ENCODE assay signal across 33 cellular contexts in the genomic region with DNA sequence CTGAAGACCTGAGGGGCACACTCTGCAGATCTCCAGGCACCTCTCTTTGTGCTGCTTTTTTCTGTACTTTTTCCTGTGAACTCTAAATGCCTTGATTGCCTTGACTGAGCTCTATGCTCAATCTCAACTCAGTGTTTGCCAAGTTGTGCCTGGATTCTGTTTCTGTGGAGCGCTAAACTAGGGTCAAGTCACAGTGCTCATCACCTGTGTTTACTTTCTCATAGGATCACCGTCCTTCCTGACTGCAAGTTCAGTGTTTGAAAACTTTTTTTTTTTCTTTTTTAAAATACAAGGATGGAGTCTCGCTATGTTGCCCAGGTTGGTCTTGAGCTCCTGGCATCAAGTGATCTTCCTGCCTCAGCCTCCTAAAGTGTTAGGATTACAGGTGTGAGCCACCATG.
DNase-seq lines count a peak whose midpoint lies in the region; ATAC-seq, FAIRE-seq and TF ChIP-seq lines count a peak whose summit lies in the region.
"Had no signal": no experiment of that assay in that cellular context is flagged by ENCODE, and none has a peak within 500 bp of the region (broad histone marks: within the 10 kb centered on the region; RNA-seq: fewer than 3 reads in every experiment).

No MANE protein-coding gene starts in this region.

- H3K4me3 ChIP-seq in HepG2 (replicated peaks in 1 of 3; ENCODE audit: insufficient read depth in 1 of 3, low read depth in 2 of 3, low read length in 3 of 3) = no peak overlapping the region
- H3K4me3 ChIP-seq: A549; BLaER1; BLaER1 treated with 17β-estradiol and CSF1 and Interleukin-3, amounts not matched to agents 10 nM and 100 nM had no signal

- no peak overlapping the region for H2AFZ ChIP-seq in HepG2 (ENCODE audit: low read length)

- H3K9me3 ChIP-seq in HepG2 (ENCODE audit: low read length) = no peaks in the 10 kb centered on the region
- H3K9me3 ChIP-seq: A549, BE2C, Caco-2 had no signal

- H3K79me2 ChIP-seq in HepG2 (ENCODE audit: insufficient read depth, low read length) = peaks cover 4% of the 10 kb centered on the region

- no peaks in the 10 kb centered on the region for H3K27me3 ChIP-seq in HepG2 (ENCODE audit: control insufficient read depth in 1 of 2, insufficient read depth in 2 of 2, low read length in 2 of 2)
- H3K27me3 ChIP-seq: BE2C; BLaER1; BLaER1 treated with 17β-estradiol and CSF1 and Interleukin-3, amounts not matched to agents 10 nM and 100 nM had no signal

- peak; percentile 22 for ATAC-seq in left lobe of liver
- peak; percentile 85 for ATAC-seq in HepG2
- no peak for ATAC-seq in GM19467 (IDR thresholded peaks at IDR 0.05; ENCODE audit: unreplicated experiment)
- ATAC-seq: A549; CD8-positive, alpha-beta T cell had no signal

- H3K4me1 ChIP-seq in HepG2 (ENCODE audit: insufficient read depth, low read length) = peaks cover 18% of the 10 kb centered on the region
- H3K4me1 ChIP-seq: A549; BE2C; BLaER1; BLaER1 treated with 17β-estradiol and CSF1 and Interleukin-3, amounts not matched to agents 10 nM and 100 nM; Caco-2 had no signal

- peaks cover 23% of the 10 kb centered on the region for H3K9me3 Mint-ChIP-seq in activated CD4-positive, alpha-beta T cell treated with anti-CD3 and anti-CD28 coated beads, Interleukin-2, amount 10 ng/mL, durations not matched to agents 24 days and 14 days
- H3K9me3 Mint-ChIP-seq: CD4-positive, alpha-beta T cell; CD8-positive, alpha-beta T cell had no signal

- no peaks in the 10 kb centered on the region for H3K27me3 Mint-ChIP-seq in activated CD4-positive, alpha-beta T cell treated with anti-CD3 and anti-CD28 coated beads, Interleukin-2, amount 10 ng/mL, durations not matched to agents 24 days and 14 days
- H3K27me3 Mint-ChIP-seq: B cell; CD4-positive, alpha-beta memory T cell; CD4-positive, alpha-beta T cell; CD4-positive, CD25-positive, alpha-beta regulatory T cell; CD8-positive, alpha-beta memory T cell had no signal

- H3K27ac ChIP-seq in HepG2 (ENCODE audit: extremely low read length, insufficient read depth, low read length) = peak overlapping the region; percentile 15
- H3K27ac ChIP-seq: 22Rv1; A549; BLaER1; BLaER1 treated with 17β-estradiol and CSF1 and Interleukin-3, amounts not matched to agents 10 nM and 100 nM; C4-2B had no signal

- peaks cover 3% of the 10 kb centered on the region; the same call in 1 of the 2 replicates for H4K20me1 ChIP-seq in HepG2 (ENCODE audit: insufficient read depth, low read length)
- H4K20me1 ChIP-seq: BLaER1; BLaER1 treated with 17β-estradiol and CSF1 and Interleukin-3, amounts not matched to agents 10 nM and 100 nM had no signal

- FAIRE-seq in HepG2 (lab: Jason Lieb, UNC) = no peak
- FAIRE-seq: A204.1, A549, D721Med had no signal

- in situ Hi-C loops in HepG2 (cut with HindIII; ENCODE audit: extremely low pct_ligation_motif_present, low pct_unique_long_range_greater_than_20kb) = no loop called here

- POLR2A ChIA-PET in HepG2 (lab: Yijun Ruan, JAX) = no interaction called here

- TF ChIP-seq RAD21 in HepG2 (CRISPR knock-in tag; IDR thresholded peaks at IDR 0.05) = no peak

- H3K36me3 ChIP-seq in HepG2 (replicated peaks in 1 of 2; ENCODE audit: control insufficient read depth in 1 of 2, insufficient read depth in 2 of 2, low read length in 2 of 2) = peaks cover 5 to 19% of the 10 kb centered on the region in 2 experiments; a peak in 3 of 5 replicates
- H3K36me3 ChIP-seq: BE2C had no signal

- TF ChIP-seq CTCF in HepG2 (CRISPR knock-in tag; IDR thresholded peaks at IDR 0.05) = no peak

- no peak for TF ChIP-seq POLR2A in HepG2 (IDR thresholded peaks at IDR 0.05; ENCODE audit: insufficient read depth in 1 of 2, low read depth in 2 of 2, low read length in 2 of 2)

- TF ChIP-seq EP300 in HepG2 (IDR thresholded peaks at IDR 0.05; ENCODE audit: low read depth in 2 of 2, low read length in 2 of 2) = no peak
- no peak for TF ChIP-seq EP300 in HepG2 (CRISPR knock-in tag; IDR thresholded peaks at IDR 0.05; ENCODE audit: borderline replicate concordance)

- no peak overlapping the region for H3K4me3 Mint-ChIP-seq in activated CD4-positive, alpha-beta T cell treated with anti-CD3 and anti-CD28 coated beads, Interleukin-2, amount 10 ng/mL, durations not matched to agents 24 days and 14 days
- H3K4me3 Mint-ChIP-seq: B cell; CD14-positive monocyte; CD4-positive, alpha-beta memory T cell; CD4-positive, alpha-beta T cell; CD4-positive, CD25-positive, alpha-beta regulatory T cell; CD8-positive, alpha-beta memory T cell; CD8-positive, alpha-beta T cell had no signal

- H3K4me1 Mint-ChIP-seq in activated CD4-positive, alpha-beta T cell treated with anti-CD3 and anti-CD28 coated beads, Interleukin-2, amount 10 ng/mL, durations not matched to agents 24 days and 14 days = no peaks in the 10 kb centered on the region
- H3K4me1 Mint-ChIP-seq: B cell, CD14-positive monocyte had no signal

- DNase-seq in left lobe of liver (ENCODE audit: low spot score) (no peak), HepG2 (ENCODE audit: low spot score) (peak; percentile 32)
- no peak for DNase-seq in activated CD4-positive, alpha-beta T cell treated with anti-CD3 and anti-CD28 coated beads, Interleukin-2, amount 10 ng/mL, durations not matched to agents 24 days and 14 days
- DNase-seq: 8988T; ACHN; AML-193; BE2C; C1 segment of cervical spinal cord; Caco-2; Calu3; CD4-positive, alpha-beta memory T cell; CD4-positive, alpha-beta T cell; CD4-positive, CD25-positive, alpha-beta regulatory T cell; CD8-positive, alpha-beta memory T cell; CD8-positive, alpha-beta T cell; COR-L47; DMS 273 treated with DMSO at 0.1 percent for 48 hours; DMS153; DMS53; DMS79; DMS79 treated with DMSO at 0.1 percent for 48 hours; DND-41; EL had no signal

- no peak overlapping the region for H3K27ac Mint-ChIP-seq in activated CD4-positive, alpha-beta T cell treated with anti-CD3 and anti-CD28 coated beads, Interleukin-2, amount 10 ng/mL, durations not matched to agents 24 days and 14 days
- H3K27ac Mint-ChIP-seq: B cell; CD14-positive monocyte; CD4-positive, alpha-beta T cell; CD4-positive, CD25-positive, alpha-beta regulatory T cell; CD8-positive, alpha-beta T cell had no signal

- H3K36me3 Mint-ChIP-seq in activated CD4-positive, alpha-beta T cell treated with anti-CD3 and anti-CD28 coated beads, Interleukin-2, amount 10 ng/mL, durations not matched to agents 24 days and 14 days (ENCODE audit: low read depth) = peaks cover 61% of the 10 kb centered on the region

- H3K9ac ChIP-seq in HepG2 (ENCODE audit: insufficient read depth, low read depth, low read length) = no peak overlapping the region
- H3K9ac ChIP-seq: BLaER1; BLaER1 treated with 17β-estradiol and CSF1 and Interleukin-3, amounts not matched to agents 10 nM and 100 nM had no signal

- WGBS in HepG2 (ENCODE audit: low lambda C conversion rate) = 66% methylated on average over 3 of the region's 3 CpGs

- BruUV-seq in HepG2 (replicated peaks; lab: Mats Ljungman, UMichigan) = no TSS peak

- H3K4me2 ChIP-seq in HepG2 (ENCODE audit: low read depth, low read length) = no peak overlapping the region
- H3K4me2 ChIP-seq: A549; BLaER1; BLaER1 treated with 17β-estradiol and CSF1 and Interleukin-3, amounts not matched to agents 10 nM and 100 nM had no signal

- CTCF ChIA-PET in HepG2 (lab: Yijun Ruan, JAX; ENCODE audit: low intra/inter-chr PET ratio, low total read pairs) = no interaction called here

- intact Hi-C loops in HepG2 (cut with micrococcal nuclease; ENCODE audit: unreplicated experiment) = no loop called here
- intact Hi-C loops in activated CD4-positive, alpha-beta T cell treated with anti-CD3 and anti-CD28 coated beads, Interleukin-2, amount 10 ng/mL, durations not matched to agents 24 days and 14 days (cut with micrococcal nuclease) = no loop called here

TF ChIP-seq in HepG2, 621 proteins besides CTCF, POLR2A, EP300 and RAD21 (continues in another document):
- TF ChIP-seq FOXA3 (CRISPR knock-in tag; IDR thresholded peaks at IDR 0.05) = peak; percentile 67
- no peak for TF ChIP-seq ZNF335 (CRISPR knock-in tag; IDR thresholded peaks at IDR 0.05)
- no peak for TF ChIP-seq KDM2A (CRISPR knock-in tag; IDR thresholded peaks at IDR 0.05; ENCODE audit: borderline replicate concordance, low read depth)
- TF ChIP-seq SMAD9 (CRISPR knock-in tag; IDR thresholded peaks at IDR 0.05) = no peak
- no peak for TF ChIP-seq FOSL2 (CRISPR knock-in tag; IDR thresholded peaks at IDR 0.05)
- TF ChIP-seq, protein P1, sequence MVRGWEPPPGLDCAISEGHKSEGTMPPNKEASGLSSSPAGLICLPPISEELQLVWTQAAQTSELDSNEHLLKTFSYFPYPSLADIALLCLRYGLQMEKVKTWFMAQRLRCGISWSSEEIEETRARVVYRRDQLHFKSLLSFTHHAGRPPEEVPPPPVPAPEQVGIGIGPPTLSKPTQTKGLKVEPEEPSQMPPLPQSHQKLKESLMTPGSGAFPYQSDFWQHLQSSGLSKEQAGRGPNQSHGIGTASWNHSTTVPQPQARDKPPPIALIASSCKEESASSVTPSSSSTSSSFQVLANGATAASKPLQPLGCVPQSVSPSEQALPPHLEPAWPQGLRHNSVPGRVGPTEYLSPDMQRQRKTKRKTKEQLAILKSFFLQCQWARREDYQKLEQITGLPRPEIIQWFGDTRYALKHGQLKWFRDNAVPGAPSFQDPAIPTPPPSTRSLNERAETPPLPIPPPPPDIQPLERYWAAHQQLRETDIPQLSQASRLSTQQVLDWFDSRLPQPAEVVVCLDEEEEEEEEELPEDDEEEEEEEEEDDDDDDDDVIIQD (CRISPR knock-in tag; IDR thresholded peaks at IDR 0.05; ENCODE audit: low read depth) = peak; percentile 67; the same call in 1 of the 2 replicates
- TF ChIP-seq NR1H2 (CRISPR knock-in tag; IDR thresholded peaks at IDR 0.05; ENCODE audit: borderline replicate concordance, low read depth) = no peak
- TF ChIP-seq NFE2L1 (CRISPR knock-in tag; IDR thresholded peaks at IDR 0.05; ENCODE audit: borderline replicate concordance) = no peak
- no peak for TF ChIP-seq ZNF17 (CRISPR knock-in tag; IDR thresholded peaks at IDR 0.05)
- TF ChIP-seq CHCHD3 (CRISPR knock-in tag; IDR thresholded peaks at IDR 0.05) = no peak
- no peak for TF ChIP-seq NFYB (CRISPR knock-in tag; IDR thresholded peaks at IDR 0.05)
- TF ChIP-seq, protein P2, sequence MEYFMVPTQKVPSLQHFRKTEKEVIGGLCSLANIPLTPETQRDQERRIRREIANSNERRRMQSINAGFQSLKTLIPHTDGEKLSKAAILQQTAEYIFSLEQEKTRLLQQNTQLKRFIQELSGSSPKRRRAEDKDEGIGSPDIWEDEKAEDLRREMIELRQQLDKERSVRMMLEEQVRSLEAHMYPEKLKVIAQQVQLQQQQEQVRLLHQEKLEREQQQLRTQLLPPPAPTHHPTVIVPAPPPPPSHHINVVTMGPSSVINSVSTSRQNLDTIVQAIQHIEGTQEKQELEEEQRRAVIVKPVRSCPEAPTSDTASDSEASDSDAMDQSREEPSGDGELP (IDR thresholded peaks at IDR 0.05; ENCODE audit: borderline replicate concordance, low read depth) = peak; percentile 83
- no peak for TF ChIP-seq EEA1 (CRISPR knock-in tag; IDR thresholded peaks at IDR 0.05; ENCODE audit: borderline replicate concordance)
- TF ChIP-seq TAF1 (CRISPR knock-in tag; IDR thresholded peaks at IDR 0.05) = no peak
- no peak for TF ChIP-seq PHF21A (CRISPR knock-in tag; IDR thresholded peaks at IDR 0.05)
- TF ChIP-seq PPARG (CRISPR knock-in tag; conservative IDR thresholded peaks at IDR 0.05) = no peak; the same call in 1 of the 2 replicates
